15 cellular contexts compared by ENCODE assay signal in the genomic region with DNA sequence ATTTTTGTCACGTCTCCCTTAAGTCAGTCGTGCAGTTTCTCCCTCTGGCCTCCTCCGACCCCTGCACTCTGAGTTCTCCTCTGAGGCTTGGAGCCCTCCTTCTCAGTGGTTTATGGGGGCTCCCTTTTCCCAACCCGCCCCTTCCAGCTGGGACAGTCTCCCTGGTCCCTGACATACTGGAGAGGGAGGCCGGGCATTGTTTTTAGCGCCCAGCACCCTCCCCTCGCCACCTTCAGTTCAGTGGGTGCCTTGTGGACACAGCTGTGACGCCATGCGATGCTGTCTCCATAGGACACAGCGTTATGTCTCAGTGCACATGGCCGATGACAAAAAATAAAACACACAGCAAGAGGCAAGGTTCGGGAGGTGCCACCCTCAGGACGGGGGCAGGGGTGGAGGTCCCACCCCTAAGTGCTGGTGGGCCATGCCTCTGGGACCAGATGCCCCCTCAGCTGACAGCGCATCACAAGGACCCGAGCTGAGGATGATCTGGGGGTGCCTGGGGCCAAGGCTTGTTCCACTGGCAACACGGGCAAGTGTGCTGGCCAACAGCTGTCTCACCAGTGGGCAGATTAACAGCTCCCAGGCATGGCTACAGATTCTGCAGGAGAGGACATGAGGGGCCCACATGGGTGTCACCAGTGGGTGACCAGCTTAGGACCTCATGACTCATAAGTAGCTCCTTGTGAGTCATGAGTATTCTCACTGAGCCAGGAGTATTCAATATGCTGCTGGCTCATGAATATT.
A peak's percentile ranks its signal among the peaks of the same experiment; 100 is the strongest.
DNase-seq lines count a peak whose midpoint lies in the region; ATAC-seq and TF ChIP-seq lines count a peak whose summit lies in the region.
"Had no signal": no experiment of that assay in that cellular context is flagged by ENCODE, and none has a peak within 500 bp of the region (broad histone marks: within the 10 kb centered on the region; RNA-seq: fewer than 3 reads in every experiment).

No MANE protein-coding gene starts in this region.

- no peak for TF ChIP-seq CTCF in gastroesophageal sphincter (IDR thresholded peaks at IDR 0.05)
- no peak for TF ChIP-seq CTCF in upper lobe of right lung (IDR thresholded peaks at IDR 0.05)

- H3K27ac ChIP-seq in gastroesophageal sphincter (no peak overlapping the region), upper lobe of right lung (no peak overlapping the region)
- H3K27ac ChIP-seq: body of pancreas, neural progenitor cell had no signal

- H3K27me3 ChIP-seq in gastroesophageal sphincter (peaks cover 32% of the 10 kb centered on the region), upper lobe of right lung (no peaks in the 10 kb centered on the region)
- H3K27me3 ChIP-seq: body of pancreas, neural progenitor cell had no signal

- H3K36me3 Mint-ChIP-seq in activated naive CD4-positive, alpha-beta T cell treated with anti-CD3 and anti-CD28 coated beads, Interleukin-2, amount 10 ng/mL, durations not matched to agents 7 days and 5 days: no peaks in the 10 kb centered on the region
- H3K36me3 Mint-ChIP-seq in activated naive CD8-positive, alpha-beta T cell treated with anti-CD3 and anti-CD28 coated beads, Interleukin-2, amount 50 U/mL, for 24 hours (ENCODE audit: low read depth): no peaks in the 10 kb centered on the region
- H3K36me3 Mint-ChIP-seq: neural progenitor cell; stimulated activated naive B cell treated with anti-CD40 and anti-IgM and Interleukin-4, amounts not matched to agents 10 μg/mL and 1 μg/mL and 100 μg/mL, for 72 hours had no signal

- 79 to 88% methylated on average over 8 of the region's 16 CpGs for WGBS in gastroesophageal sphincter (ENCODE audit: low coverage in 1 of 2), 2 donors

- ATAC-seq in activated naive CD8-positive, alpha-beta T cell treated with anti-CD3 and anti-CD28 coated beads, Interleukin-2, amount 50 U/mL, for 24 hours: peak; percentile 51
- ATAC-seq in gastroesophageal sphincter (peak; percentile 13), upper lobe of right lung (no peak), HG03571 (IDR thresholded peaks at IDR 0.05; ENCODE audit: unreplicated experiment) (no peak), HG03045 (IDR thresholded peaks at IDR 0.05; ENCODE audit: unreplicated experiment) (no peak)

- no peaks in the 10 kb centered on the region for H3K9me3 Mint-ChIP-seq in activated naive CD4-positive, alpha-beta T cell treated with anti-CD3 and anti-CD28 coated beads, Interleukin-2, amount 10 ng/mL, durations not matched to agents 7 days and 5 days
- no peaks in the 10 kb centered on the region for H3K9me3 Mint-ChIP-seq in activated naive CD8-positive, alpha-beta T cell treated with anti-CD3 and anti-CD28 coated beads, Interleukin-2, amount 50 U/mL, for 24 hours
- H3K9me3 Mint-ChIP-seq: neural progenitor cell had no signal

- DNase-seq in activated naive CD4-positive, alpha-beta T cell treated with anti-CD3 and anti-CD28 coated beads, Interleukin-2, amount 10 ng/mL, durations not matched to agents 7 days and 5 days: peak; percentile 5
- no peak for DNase-seq in activated naive CD4-positive, alpha-beta T cell treated with anti-CD3 and anti-CD28 coated beads, Interleukin-2, amount 50 U/mL, for 16 hours
- DNase-seq in activated naive CD8-positive, alpha-beta T cell treated with anti-CD3 and anti-CD28 coated beads, Interleukin-2, amount 50 U/mL, for 24 hours: no peak
- DNase-seq in upper lobe of right lung: peak; percentile 39
- no peak for DNase-seq in NK-92 (lab: John Stamatoyannopoulos, UW; ENCODE audit: unreplicated experiment)
- DNase-seq: ACHN; GDM1; Karpas-422; NCI-H2171 treated with DMSO at 0.1 percent for 48 hours; stimulated activated naive B cell treated with anti-CD40 and anti-IgM and Interleukin-4, amounts not matched to agents 10 μg/mL and 1 μg/mL and 100 μg/mL, for 72 hours had no signal

- H3K4me3 ChIP-seq in gastroesophageal sphincter: no peak overlapping the region
- no peak overlapping the region for H3K4me3 ChIP-seq in upper lobe of right lung
- H3K4me3 ChIP-seq: body of pancreas, neural progenitor cell had no signal

- H3K4me1 ChIP-seq in gastroesophageal sphincter: no peaks in the 10 kb centered on the region
- no peaks in the 10 kb centered on the region for H3K4me1 ChIP-seq in upper lobe of right lung
- H3K4me1 ChIP-seq: body of pancreas had no signal

- H3K27ac Mint-ChIP-seq in activated naive CD4-positive, alpha-beta T cell treated with anti-CD3 and anti-CD28 coated beads, Interleukin-2, amount 10 ng/mL, durations not matched to agents 7 days and 5 days: no peak overlapping the region
- no peak overlapping the region for H3K27ac Mint-ChIP-seq in activated naive CD8-positive, alpha-beta T cell treated with anti-CD3 and anti-CD28 coated beads, Interleukin-2, amount 50 U/mL, for 24 hours
- H3K27ac Mint-ChIP-seq: stimulated activated naive B cell treated with anti-CD40 and anti-IgM and Interleukin-4, amounts not matched to agents 10 μg/mL and 1 μg/mL and 100 μg/mL, for 72 hours had no signal

- H3K36me3 ChIP-seq in gastroesophageal sphincter (no peaks in the 10 kb centered on the region), upper lobe of right lung (no peaks in the 10 kb centered on the region)
- H3K36me3 ChIP-seq: neural progenitor cell had no signal

- intact Hi-C loops in upper lobe of right lung (cut with DNase I): no loop called here

- no peak for TF ChIP-seq EP300 in gastroesophageal sphincter (IDR thresholded peaks at IDR 0.05)

- no peak overlapping the region for H3K4me3 Mint-ChIP-seq in activated naive CD4-positive, alpha-beta T cell treated with anti-CD3 and anti-CD28 coated beads, Interleukin-2, amount 10 ng/mL, durations not matched to agents 7 days and 5 days
- H3K4me3 Mint-ChIP-seq in activated naive CD8-positive, alpha-beta T cell treated with anti-CD3 and anti-CD28 coated beads, Interleukin-2, amount 50 U/mL, for 24 hours: no peak overlapping the region
- H3K4me3 Mint-ChIP-seq: neural progenitor cell; stimulated activated naive B cell treated with anti-CD40 and anti-IgM and Interleukin-4, amounts not matched to agents 10 μg/mL and 1 μg/mL and 100 μg/mL, for 72 hours had no signal

- TF ChIP-seq POLR2A in gastroesophageal sphincter (IDR thresholded peaks at IDR 0.05): no peak

- H3K4me1 Mint-ChIP-seq in activated naive CD4-positive, alpha-beta T cell treated with anti-CD3 and anti-CD28 coated beads, Interleukin-2, amount 10 ng/mL, durations not matched to agents 7 days and 5 days: no peaks in the 10 kb centered on the region
- no peaks in the 10 kb centered on the region for H3K4me1 Mint-ChIP-seq in activated naive CD8-positive, alpha-beta T cell treated with anti-CD3 and anti-CD28 coated beads, Interleukin-2, amount 50 U/mL, for 24 hours
- H3K4me1 Mint-ChIP-seq: stimulated activated naive B cell treated with anti-CD40 and anti-IgM and Interleukin-4, amounts not matched to agents 10 μg/mL and 1 μg/mL and 100 μg/mL, for 72 hours had no signal

- CTCF ChIA-PET in activated naive CD4-positive, alpha-beta T cell treated with anti-CD3 and anti-CD28 coated beads, Interleukin-2, amount 10 ng/mL, durations not matched to agents 7 days and 5 days (lab: Charles Lee): no interaction called here

- H3K27me3 Mint-ChIP-seq in activated naive CD4-positive, alpha-beta T cell treated with anti-CD3 and anti-CD28 coated beads, Interleukin-2, amount 10 ng/mL, durations not matched to agents 7 days and 5 days: peaks cover 16% of the 10 kb centered on the region
- H3K27me3 Mint-ChIP-seq in activated naive CD8-positive, alpha-beta T cell treated with anti-CD3 and anti-CD28 coated beads, Interleukin-2, amount 50 U/mL, for 24 hours: peaks cover 10% of the 10 kb centered on the region

- no peaks in the 10 kb centered on the region for H3K9me3 ChIP-seq in gastroesophageal sphincter
- H3K9me3 ChIP-seq in upper lobe of right lung: no peaks in the 10 kb centered on the region
- H3K9me3 ChIP-seq: body of pancreas had no signal

Comparison
In these comparisons a context has a peak if more than half of its experiments do, and no peak if none do; other contexts are left out.
1. DNase-seq: peak in activated naive CD4-positive, alpha-beta T cell treated with anti-CD3 and anti-CD28 coated beads, Interleukin-2, amount 10 ng/mL, durations not matched to agents 7 days and 5 days (single experiment) and upper lobe of right lung (single experiment); none in activated naive CD4-positive, alpha-beta T cell treated with anti-CD3 and anti-CD28 coated beads, Interleukin-2, amount 50 U/mL, for 16 hours (single experiment), activated naive CD8-positive, alpha-beta T cell treated with anti-CD3 and anti-CD28 coated beads, Interleukin-2, amount 50 U/mL, for 24 hours (single experiment) and NK-92 (single experiment).
2. ATAC-seq: peak in activated naive CD8-positive, alpha-beta T cell treated with anti-CD3 and anti-CD28 coated beads, Interleukin-2, amount 50 U/mL, for 24 hours (single experiment) and gastroesophageal sphincter (single experiment); none in upper lobe of right lung (single experiment), HG03571 (single experiment) and HG03045 (single experiment).